8 cellular contexts compared by ENCODE assay signal in genomic region chr6:144214622-144215401, GRCh38.
A peak's percentile ranks its signal among the peaks of the same experiment; 100 is the strongest.
DNase-seq lines count a peak whose midpoint lies in the region; ATAC-seq and TF ChIP-seq lines count a peak whose summit lies in the region.

No MANE protein-coding gene starts in this region.

- no peaks in the 10 kb centered on the region for H3K9me3 ChIP-seq in breast epithelium

- 84% methylated on average over 16 of the region's 16 CpGs for WGBS in urinary bladder

- peaks cover 6% of the 10 kb centered on the region for H3K27me3 Mint-ChIP-seq in activated naive CD4-positive, alpha-beta T cell treated with anti-CD3 and anti-CD28 coated beads for 36 hours (ENCODE audit: low read depth)
- peaks cover 6 to 13% (median 11%) of the 10 kb centered on the region in 3 donors for H3K27me3 Mint-ChIP-seq in naive B cell

- no peak for DNase-seq in activated naive CD4-positive, alpha-beta T cell treated with anti-CD3 and anti-CD28 coated beads for 36 hours
- DNase-seq in activated naive CD4-positive, alpha-beta T cell (lab: John Stamatoyannopoulos, UW): no peak
- no peak for DNase-seq in breast epithelium (ENCODE audit: low spot score in 2 of 2)
- no peak for DNase-seq in naive B cell
- DNase-seq in cerebellar nuclear complex (lab: John Stamatoyannopoulos, UW): no peak

- H3K4me1 Mint-ChIP-seq in activated naive CD4-positive, alpha-beta T cell treated with anti-CD3 and anti-CD28 coated beads for 36 hours (ENCODE audit: low read depth): peaks cover 31% of the 10 kb centered on the region
- H3K4me1 Mint-ChIP-seq in naive B cell: peaks cover 36 to 40% (median 39%) of the 10 kb centered on the region in 3 donors

- H3K4me3 Mint-ChIP-seq in activated naive CD4-positive, alpha-beta T cell treated with anti-CD3 and anti-CD28 coated beads for 36 hours: peak overlapping the region; percentile 79
- peak overlapping the region; percentile 96 to 100 (median 98) for H3K4me3 Mint-ChIP-seq in naive B cell

- H3K36me3 Mint-ChIP-seq in activated naive CD4-positive, alpha-beta T cell treated with anti-CD3 and anti-CD28 coated beads for 36 hours (ENCODE audit: low read depth): peaks cover 4% of the 10 kb centered on the region
- H3K36me3 Mint-ChIP-seq in naive B cell: no peaks in the 10 kb centered on the region

- intact Hi-C loops in activated naive CD4-positive, alpha-beta T cell treated with anti-CD3 and anti-CD28 coated beads for 36 hours (cut with micrococcal nuclease): no loop called here
- intact Hi-C loops in breast epithelium (cut with DNase I; ENCODE audit: low total_unique reads): loop anchor here (10.0 kb wide), 1 partner anchor 1470 kb away; no protein-coding TSS in a partner anchor

- CTCF ChIA-PET in activated naive CD4-positive, alpha-beta T cell treated with anti-CD3 and anti-CD28 coated beads for 36 hours (lab: Charles Lee): interaction anchor here (4.1 kb wide), 1 partner anchor 266 kb away, joined by 27 read pairs; no protein-coding TSS in a partner anchor

- H3K4me3 ChIP-seq in breast epithelium (peak overlapping the region in 2 of 3 donors; percentile 68 to 77), urinary bladder (ENCODE audit: low read depth, low read length) (no peak overlapping the region)

- no peak for ATAC-seq in naive B cell (ENCODE audit: low read depth in 2 of 2)
- no peak for ATAC-seq in GM18502 (IDR thresholded peaks at IDR 0.05; ENCODE audit: poor library complexity, unreplicated experiment)
- no peak for ATAC-seq in GM18909 (IDR thresholded peaks at IDR 0.05; ENCODE audit: poor library complexity, unreplicated experiment)

- H3K9me3 Mint-ChIP-seq in activated naive CD4-positive, alpha-beta T cell treated with anti-CD3 and anti-CD28 coated beads for 36 hours: peaks cover 5% of the 10 kb centered on the region
- H3K9me3 Mint-ChIP-seq in naive B cell: peaks cover 0 to 9% (median 0%) of the 10 kb centered on the region in 7 donors

- H3K27me3 ChIP-seq in breast epithelium: no peaks in the 10 kb centered on the region

- peak overlapping the region; percentile 96 for H3K27ac Mint-ChIP-seq in activated naive CD4-positive, alpha-beta T cell treated with anti-CD3 and anti-CD28 coated beads for 36 hours
- H3K27ac Mint-ChIP-seq in naive B cell: peak overlapping the region; percentile 98 to 100 (median 100)

- H3K4me1 ChIP-seq in breast epithelium (peaks cover 0 to 4% of the 10 kb centered on the region in 2 donors), urinary bladder (ENCODE audit: insufficient read depth) (no peaks in the 10 kb centered on the region)

- no peak for TF ChIP-seq POLR2A in breast epithelium (IDR thresholded peaks at IDR 0.05)

- H3K36me3 ChIP-seq in breast epithelium: no peaks in the 10 kb centered on the region
- no peaks in the 10 kb centered on the region for H3K36me3 ChIP-seq in urinary bladder (ENCODE audit: insufficient read depth)

- no peak for TF ChIP-seq CTCF in breast epithelium (IDR thresholded peaks at IDR 0.05)

- H3K27ac ChIP-seq in breast epithelium: peak overlapping the region; percentile 92 to 95
- H3K27ac ChIP-seq in urinary bladder (ENCODE audit: low read depth): peak overlapping the region; percentile 69
